Comparison of ENCODE assay signal across 8 cellular contexts in genomic region chr1:212291505-212292134, GRCh38. TPM values are rescaled to one million over a fixed set of nuclear protein-coding genes. Genes with fewer than 3 reads are reported as not detected.
DNase-seq lines count a peak whose midpoint lies in the region; ATAC-seq and TF ChIP-seq lines count a peak whose summit lies in the region.

No MANE protein-coding gene starts in this region.

- no peaks in the 10 kb centered on the region for H3K27me3 ChIP-seq in GM06990 (replicated peaks; ENCODE audit: control insufficient read depth, insufficient read depth, low read length)
- H3K27me3 ChIP-seq in MM.1S (replicated peaks; ENCODE audit: insufficient read depth, low read length) = no peaks in the 10 kb centered on the region
- H3K27me3 ChIP-seq in naive thymus-derived CD4-positive, alpha-beta T cell (ENCODE audit: control insufficient read depth in 2 of 2, insufficient read depth in 2 of 2, low read length in 2 of 2) = no peaks in the 10 kb centered on the region
- no peaks in the 10 kb centered on the region for H3K27me3 ChIP-seq in suprapubic skin

- CTCF ChIA-PET in naive thymus-derived CD4-positive, alpha-beta T cell (lab: Charles Lee) = interaction anchor here (0.8 to 3.7 kb wide), 5 partner anchors 112 to 228 kb away, joined by 3 to 50 read pairs (median 15); no protein-coding TSS in a partner anchor

- no peaks in the 10 kb centered on the region for H3K9me3 Mint-ChIP-seq in effector memory CD8-positive, alpha-beta T cell
- H3K9me3 Mint-ChIP-seq in naive thymus-derived CD4-positive, alpha-beta T cell = no peaks in the 10 kb centered on the region

- H3F3A ChIP-seq in MM.1S (ENCODE audit: insufficient read depth, low read length) = peaks cover 3% of the 10 kb centered on the region; the same call in 1 of the 2 replicates

- no peak overlapping the region for H2AFZ ChIP-seq in MM.1S (ENCODE audit: low read length)

- DNase-seq in GM06990 (ENCODE audit: extremely low read depth, insufficient read length) = no peak
- DNase-seq in MM.1S = peak; percentile 82
- DNase-seq in RPMI8226 = peak; percentile 72
- DNase-seq in effector memory CD8-positive, alpha-beta T cell = peak; percentile 15 to 22 (median 15)
- DNase-seq in naive thymus-derived CD4-positive, alpha-beta T cell = peak in 7 of 9 donors; percentile 34 to 60 (median 43)
- no peak for DNase-seq in DMS114 treated with DMSO at 0.1 percent for 48 hours (lab: John Stamatoyannopoulos, UW; ENCODE audit: unreplicated experiment)
- DNase-seq in suprapubic skin (ENCODE audit: low spot score in 2 of 2) = no peak

- WGBS in suprapubic skin = 35% methylated on average over 6 of the region's 6 CpGs

- peak overlapping the region in 1 of 2 donors; percentile 57 for H3K27ac Mint-ChIP-seq in effector memory CD8-positive, alpha-beta T cell
- peak overlapping the region in 7 of 9 donors; percentile 6 to 70 (median 38) for H3K27ac Mint-ChIP-seq in naive thymus-derived CD4-positive, alpha-beta T cell

- TF ChIP-seq EP300 in suprapubic skin (IDR thresholded peaks at IDR 0.05) = no peak

- peak overlapping the region; percentile 48 to 52 for H3K4me3 Mint-ChIP-seq in effector memory CD8-positive, alpha-beta T cell
- peak overlapping the region; percentile 30 to 98 (median 67) for H3K4me3 Mint-ChIP-seq in naive thymus-derived CD4-positive, alpha-beta T cell

- H3K4me1 Mint-ChIP-seq in effector memory CD8-positive, alpha-beta T cell (ENCODE audit: low read depth in 2 of 2) = peaks cover 53 to 76% of the 10 kb centered on the region in 2 donors
- peaks cover 55 to 91% (median 82%) of the 10 kb centered on the region in 7 donors for H3K4me1 Mint-ChIP-seq in naive thymus-derived CD4-positive, alpha-beta T cell

- H3K27ac ChIP-seq in MM.1S (ENCODE audit: low read length) = no peak overlapping the region
- H3K27ac ChIP-seq in naive thymus-derived CD4-positive, alpha-beta T cell (ENCODE audit: low read depth, low read length) = no peak overlapping the region
- H3K27ac ChIP-seq in suprapubic skin = no peak overlapping the region

- H3K9me3 ChIP-seq in MM.1S (replicated peaks; ENCODE audit: insufficient read depth, low read length) (no peaks in the 10 kb centered on the region), suprapubic skin (no peaks in the 10 kb centered on the region)
- H3K9me3 ChIP-seq in naive thymus-derived CD4-positive, alpha-beta T cell (ENCODE audit: control insufficient read depth in 2 of 3, low read length in 3 of 3) = no peaks in the 10 kb centered on the region

- H3K4me2 ChIP-seq in MM.1S (ENCODE audit: low read depth, low read length) = peak overlapping the region; percentile 22; the same call in 1 of the 2 replicates

- H3K4me1 ChIP-seq in MM.1S (ENCODE audit: low read length) (peaks cover 18% of the 10 kb centered on the region), suprapubic skin (peaks cover 71% of the 10 kb centered on the region)
- peaks cover 48 to 74% of the 10 kb centered on the region in 2 donors for H3K4me1 ChIP-seq in naive thymus-derived CD4-positive, alpha-beta T cell (ENCODE audit: control insufficient read depth in 2 of 2, insufficient read depth in 2 of 2, low read length in 2 of 2)

- POLR2A ChIA-PET in naive thymus-derived CD4-positive, alpha-beta T cell (lab: Charles Lee) = interaction anchor here (0.7 to 1.2 kb wide), 4 partner anchors 9 to 256 kb away, joined by 3 to 10 read pairs (median 4); partner anchors contain the start of genes DTL and INTS7

- H3K9me2 ChIP-seq in MM.1S (replicated peaks; ENCODE audit: insufficient read depth, low read length) = no peaks in the 10 kb centered on the region

- ATAC-seq in GM21825 (IDR thresholded peaks at IDR 0.05; ENCODE audit: unreplicated experiment) = peak; percentile 64
- peak; percentile 93 for ATAC-seq in effector memory CD8-positive, alpha-beta T cell (replicated peaks)
- ATAC-seq in naive thymus-derived CD4-positive, alpha-beta T cell = peak; percentile 90

- intact Hi-C loops in naive thymus-derived CD4-positive, alpha-beta T cell (cut with micrococcal nuclease) = loop anchor here (1.0 to 2.0 kb wide), 7 partner anchors 77 to 611 kb away; no protein-coding TSS in a partner anchor

- no peaks in the 10 kb centered on the region for H3K27me3 Mint-ChIP-seq in effector memory CD8-positive, alpha-beta T cell
- no peaks in the 10 kb centered on the region for H3K27me3 Mint-ChIP-seq in naive thymus-derived CD4-positive, alpha-beta T cell

- peaks cover 2% of the 10 kb centered on the region for H3K36me3 Mint-ChIP-seq in effector memory CD8-positive, alpha-beta T cell (ENCODE audit: insufficient read depth)
- H3K36me3 Mint-ChIP-seq in naive thymus-derived CD4-positive, alpha-beta T cell = peaks cover 0 to 12% (median 0%) of the 10 kb centered on the region in 5 donors

- no peak overlapping the region for H3K4me3 ChIP-seq in GM06990 (replicated peaks; ENCODE audit: low read depth, low read length)
- no peak overlapping the region for H3K4me3 ChIP-seq in MM.1S (ENCODE audit: low read length)
- no peak overlapping the region for H3K4me3 ChIP-seq in naive thymus-derived CD4-positive, alpha-beta T cell (ENCODE audit: low read length)
- no peak overlapping the region for H3K4me3 ChIP-seq in suprapubic skin

- peak; percentile 70 for TF ChIP-seq CTCF in GM06990 (IDR thresholded peaks at IDR 0.05; ENCODE audit: insufficient read depth, low read length, poor library complexity, severe bottlenecking)
- peak; percentile 95 for TF ChIP-seq CTCF in MM.1S (IDR thresholded peaks at IDR 0.05; ENCODE audit: low read length)
- TF ChIP-seq CTCF in suprapubic skin (IDR thresholded peaks at IDR 0.05) = peak in 1 of 2 donors; percentile 32

- H4K20me1 ChIP-seq in MM.1S (ENCODE audit: insufficient read depth, low read length) = peaks cover 10% of the 10 kb centered on the region; the same call in 1 of the 2 replicates

- H3K36me3 ChIP-seq in GM06990 (ENCODE audit: control insufficient read depth, insufficient read depth, low read length) = no peaks in the 10 kb centered on the region
- H3K36me3 ChIP-seq in MM.1S (replicated peaks; ENCODE audit: insufficient read depth, low read length) = no peaks in the 10 kb centered on the region
- no peaks in the 10 kb centered on the region for H3K36me3 ChIP-seq in naive thymus-derived CD4-positive, alpha-beta T cell (ENCODE audit: control insufficient read depth in 2 of 3, insufficient read depth in 3 of 3, low read length in 3 of 3)
- no peaks in the 10 kb centered on the region for H3K36me3 ChIP-seq in suprapubic skin

- no peak overlapping the region for H3K9ac ChIP-seq in MM.1S (ENCODE audit: low read length)

- peaks cover 95% of the 10 kb centered on the region for H3K79me2 ChIP-seq in MM.1S (ENCODE audit: low read length)

- TF ChIP-seq POLR2A in suprapubic skin (IDR thresholded peaks at IDR 0.05) = no peak

RNA-seq across cellular contexts. Expression of gene PPP2R5A, which starts 6.4 kb away (rescaled TPM):
- total RNA-seq in naive thymus-derived CD4-positive, alpha-beta T cell = 10 to 100 TPM; 38.5 to 52.7 (median 49.8) TPM
- 10 to 100 TPM; 22.9 to 27.5 TPM for polyA plus RNA-seq in naive thymus-derived CD4-positive, alpha-beta T cell
- 10 to 100 TPM; 44.6 to 58.2 (median 50.5) TPM for total RNA-seq in suprapubic skin

Comparison
In these comparisons a context has a peak if more than half of its experiments do, and no peak if none do; other contexts are left out.
1. DNase-seq: peak in MM.1S (single experiment), RPMI8226 (single experiment), effector memory CD8-positive, alpha-beta T cell (3 of 3) and naive thymus-derived CD4-positive, alpha-beta T cell (7 of 9); none in GM06990 (single experiment), DMS114 treated with DMSO at 0.1 percent for 48 hours (single experiment) and suprapubic skin (0 of 2).
2. Peak in every context shown above with its lines, with median percentiles within 50 percentile points of each other: ATAC-seq.